Comparison of ENCODE assay signal across 19 cellular contexts in genomic region chr2:238430781-238431180, GRCh38.
"Had no signal": no experiment of that assay in that cellular context is flagged by ENCODE, and none has a peak within 500 bp of the region (broad histone marks: within the 10 kb centered on the region; RNA-seq: fewer than 3 reads in every experiment).

No MANE protein-coding gene starts in this region.

- H3K4me3 Mint-ChIP-seq: dendritic cell treated with granulocyte-macrophage colony-stimulating factor and Interleukin-4, amounts not matched to agents 40 ng/mL and 50 ng/mL, for 4 days had no signal

- H3K27me3 ChIP-seq: right atrium auricular region, transverse colon, vagina had no signal

- H3K9me3 Mint-ChIP-seq: dendritic cell treated with granulocyte-macrophage colony-stimulating factor and Interleukin-4, amounts not matched to agents 40 ng/mL and 50 ng/mL, for 4 days had no signal

- H3K9me3 ChIP-seq: neutrophil, transverse colon, vagina had no signal

- DNase-seq: activated CD4-positive, alpha-beta T cell treated with anti-CD3 and anti-CD28 coated beads for 1 hour; activated CD4-positive, alpha-beta T cell treated with anti-CD3 and anti-CD28 coated beads, Interleukin-2, amount 50 U/mL, for 48 hours; activated gamma-delta T cell; activated T-cell treated with anti-CD3 and anti-CD28 coated beads, Interleukin-2, amount 50 U/mL, for 48 hours; aorta; cerebellar nuclear complex; effector memory CD4-positive, alpha-beta T cell; erythroblast; left colon; stimulated activated CD4-positive, alpha-beta T cell treated with anti-CD3 and anti-CD28 coated beads, Interleukin-15, amount 100 ng/mL, for 24 hours; stimulated activated CD4-positive, alpha-beta T cell treated with anti-CD3 and anti-CD28 coated beads, Interleukin-4, amount 100 ng/mL, for 1 hour; stimulated activated naive CD4-positive, alpha-beta T cell; transverse colon had no signal

- ATAC-seq: left colon had no signal

- H3K27ac ChIP-seq: neutrophil, right atrium auricular region, skin epidermis, transverse colon, vagina, VCaP had no signal

- H3K27ac Mint-ChIP-seq: dendritic cell treated with granulocyte-macrophage colony-stimulating factor and Interleukin-4, amounts not matched to agents 40 ng/mL and 50 ng/mL, for 4 days had no signal
